8 cellular contexts compared by ENCODE assay signal in the genomic region with DNA sequence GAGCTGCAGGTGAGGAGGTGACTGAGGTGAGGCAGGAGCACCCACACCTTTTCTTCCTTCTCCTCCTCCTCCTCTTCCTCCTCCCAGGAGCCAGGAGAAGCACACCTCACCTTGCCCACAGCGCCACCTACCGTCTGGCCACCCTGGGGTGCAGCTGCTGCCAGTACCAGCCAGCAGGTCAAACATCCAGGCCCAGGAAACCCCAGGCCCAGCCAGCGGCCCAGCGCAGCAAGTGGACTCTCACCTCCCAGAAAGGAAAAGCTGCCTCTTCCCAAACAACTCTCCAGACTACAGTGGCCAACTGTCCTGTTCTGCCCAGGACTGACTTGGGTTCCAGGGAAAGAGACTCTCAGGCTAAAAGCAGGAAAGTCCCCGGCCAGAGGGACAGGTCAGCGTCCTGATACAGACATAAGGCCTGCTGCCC. TPM values are rescaled to one million over a fixed set of nuclear protein-coding genes. Genes with fewer than 3 reads are reported as not detected.
DNase-seq lines count a peak whose midpoint lies in the region; ATAC-seq and TF ChIP-seq lines count a peak whose summit lies in the region.

No MANE protein-coding gene starts in this region.

- H3K36me3 ChIP-seq in CD8-positive, alpha-beta memory T cell (ENCODE audit: insufficient read depth, low read length), result no peaks in the 10 kb centered on the region
- H3K36me3 ChIP-seq in SK-N-SH (replicated peaks in 1 of 2; ENCODE audit: control insufficient read depth in 1 of 2, insufficient read depth in 2 of 2, low read length in 1 of 2) (no peaks in the 10 kb centered on the region), adrenal gland (replicated peaks in 1 of 2) (no peaks in the 10 kb centered on the region)

- peak; percentile 71 for TF ChIP-seq RAD21 in SK-N-SH (IDR thresholded peaks at IDR 0.05; ENCODE audit: low read length)

- DNase-seq in CD8-positive, alpha-beta memory T cell, result peak; percentile 15 to 64 (median 43)
- DNase-seq in HPDE6-E6E7 (ENCODE audit: extremely low spot score), result peak; percentile 67
- DNase-seq in SK-N-SH, result peak; percentile 85
- DNase-seq in adrenal gland, result peak; percentile 54 to 85 (median 76)
- DNase-seq in iPS DF 4.7 (ENCODE audit: extremely low read depth, low spot score), result peak; percentile 30
- peak; percentile 58 for DNase-seq in stimulated activated CD4-positive, alpha-beta T cell treated with anti-CD3 and anti-CD28 coated beads, Interleukin-1b, Interleukin-23, amount 100 ng/mL, for 48 hours
- no peak for DNase-seq in foreskin melanocyte

- H3K4me2 ChIP-seq in SK-N-SH, result no peak overlapping the region

- no peak overlapping the region for H2AFZ ChIP-seq in SK-N-SH (ENCODE audit: low read depth)

- no peak for TF ChIP-seq EP300 in SK-N-SH (IDR thresholded peaks at IDR 0.05; ENCODE audit: borderline replicate concordance in 1 of 2, low read depth in 1 of 2, low read length in 1 of 2)

- H3K4me3 Mint-ChIP-seq in CD8-positive, alpha-beta memory T cell, result no peak overlapping the region

- no peak overlapping the region for H3K9ac ChIP-seq in SK-N-SH

- no peak overlapping the region for H3K4me3 ChIP-seq in CD8-positive, alpha-beta memory T cell (ENCODE audit: low read length)
- H3K4me3 ChIP-seq in SK-N-SH (ENCODE audit: low read depth in 2 of 2, low read length in 1 of 2) (no peak overlapping the region), adrenal gland (no peak overlapping the region)

- CTCF ChIA-PET in CD8-positive, alpha-beta memory T cell (lab: Charles Lee), result interaction anchor here (1.7 kb wide), 1 partner anchor 71 kb away, joined by 5 read pairs; no protein-coding TSS in a partner anchor
- CTCF ChIA-PET in SK-N-SH (lab: Yijun Ruan, JAX), result interaction anchor here (0.7 to 8.1 kb wide), 37 partner anchors 9 to 492 kb away, joined by 3 to 185 read pairs (median 9); a partner anchor contains a TSS

- H3K27ac ChIP-seq in CD8-positive, alpha-beta memory T cell (ENCODE audit: low read depth, low read length), result no peak overlapping the region
- H3K27ac ChIP-seq in SK-N-SH (ENCODE audit: low read depth in 2 of 2, low read length in 1 of 2) (no peak overlapping the region), adrenal gland (no peak overlapping the region)

- no peaks in the 10 kb centered on the region for H3K9me3 Mint-ChIP-seq in CD8-positive, alpha-beta memory T cell

- whole genome bisulfite sequencing in SK-N-SH (ENCODE audit: low lambda C conversion rate), result 45% methylated on average over 4 of the region's 6 CpGs
- 68 to 73% (median 69%) methylated on average over 2 to 6 of the region's 6 CpGs for whole genome bisulfite sequencing in adrenal gland, 4 donors

- no peaks in the 10 kb centered on the region for H3K4me1 ChIP-seq in CD8-positive, alpha-beta memory T cell (ENCODE audit: insufficient read depth, low read length)
- H3K4me1 ChIP-seq in SK-N-SH (ENCODE audit: control insufficient read depth in 1 of 2, insufficient read depth in 2 of 2, low read depth in 1 of 2, low read length in 1 of 2) (peaks cover 0 to 52% of the 10 kb centered on the region in 2 experiments; a peak in 1 of 4 replicates), adrenal gland (replicated peaks in 1 of 2) (peaks cover 11 to 34% of the 10 kb centered on the region in 2 donors)

- no peak for ATAC-seq in GM19395 (IDR thresholded peaks at IDR 0.05; ENCODE audit: unreplicated experiment)

- 0 out of 2 replicates have a peak, but pooled peaks cover 4% of the 10 kb centered on the region for H4K20me1 ChIP-seq in SK-N-SH (ENCODE audit: insufficient read depth)

- H3K27ac Mint-ChIP-seq in CD8-positive, alpha-beta memory T cell, result no peak overlapping the region

- H3K9me2 ChIP-seq in SK-N-SH, result no peaks in the 10 kb centered on the region

- TF ChIP-seq POLR2A in adrenal gland (IDR thresholded peaks at IDR 0.05), result no peak

- H3K4me1 Mint-ChIP-seq in CD8-positive, alpha-beta memory T cell, result peaks cover 0 to 2% (median 0%) of the 10 kb centered on the region in 3 donors

- no peaks in the 10 kb centered on the region for H3K9me3 ChIP-seq in CD8-positive, alpha-beta memory T cell (ENCODE audit: low read length)
- H3K9me3 ChIP-seq in SK-N-SH (no peaks in the 10 kb centered on the region), adrenal gland (replicated peaks in 1 of 3) (no peaks in the 10 kb centered on the region)

- H3K27me3 ChIP-seq in CD8-positive, alpha-beta memory T cell (ENCODE audit: insufficient read depth, low read length, poor library complexity, severe bottlenecking), result no peaks in the 10 kb centered on the region
- H3K27me3 ChIP-seq in SK-N-SH (ENCODE audit: insufficient read depth) (no peaks in the 10 kb centered on the region), adrenal gland (no peaks in the 10 kb centered on the region)

- no peaks in the 10 kb centered on the region for H3F3A ChIP-seq in SK-N-SH (replicated peaks; ENCODE audit: insufficient read depth)

- peaks cover 0 to 6% (median 2%) of the 10 kb centered on the region in 3 donors for H3K36me3 Mint-ChIP-seq in CD8-positive, alpha-beta memory T cell

- peak; percentile 71 for TF ChIP-seq CTCF in SK-N-SH (IDR thresholded peaks at IDR 0.05)
- TF ChIP-seq CTCF in adrenal gland (IDR thresholded peaks at IDR 0.05), result peak; percentile 42 to 73 (median 59)

- no peaks in the 10 kb centered on the region for H3K27me3 Mint-ChIP-seq in CD8-positive, alpha-beta memory T cell

- POLR2A ChIA-PET in CD8-positive, alpha-beta memory T cell (lab: Charles Lee), result no interaction called here
- POLR2A ChIA-PET in SK-N-SH (lab: Yijun Ruan, JAX), result interaction anchor here (2.1 kb wide), 1 partner anchor 72 kb away, joined by 14 read pairs; a partner anchor contains a TSS

- H3K79me2 ChIP-seq in SK-N-SH (ENCODE audit: insufficient read depth), result no peaks in the 10 kb centered on the region

- intact Hi-C loops in adrenal gland (cut with DNase I), result loop anchor here in 1 of 2 donors (10.0 kb wide), 1 partner anchor 214 kb away; no protein-coding TSS in a partner anchor

TF ChIP-seq in SK-N-SH, 30 proteins besides CTCF, POLR2A, EP300 and RAD21:
- TF ChIP-seq FOSL2 (IDR thresholded peaks at IDR 0.05; ENCODE audit: borderline replicate concordance, low read depth) (no peak), MXI1 (IDR thresholded peaks at IDR 0.05; ENCODE audit: low read depth, low read length) (no peak), RXRA (IDR thresholded peaks at IDR 0.05; ENCODE audit: borderline replicate concordance, low read depth) (no peak), EZH2phosphoT487 (IDR thresholded peaks at IDR 0.05; ENCODE audit: borderline replicate concordance, low read depth) (no peak), POLR2AphosphoS5 (IDR thresholded peaks at IDR 0.05; ENCODE audit: low read depth, low read length) (no peak), SMC3 (IDR thresholded peaks at IDR 0.05; ENCODE audit: low read depth, low read length) (peak; percentile 75), TAF1 (IDR thresholded peaks at IDR 0.05; ENCODE audit: borderline replicate concordance, low read depth, low read length) (no peak), GATA2 (CRISPR knock-in tag; IDR thresholded peaks at IDR 0.05) (no peak)
- TF ChIP-seq, protein P1, sequence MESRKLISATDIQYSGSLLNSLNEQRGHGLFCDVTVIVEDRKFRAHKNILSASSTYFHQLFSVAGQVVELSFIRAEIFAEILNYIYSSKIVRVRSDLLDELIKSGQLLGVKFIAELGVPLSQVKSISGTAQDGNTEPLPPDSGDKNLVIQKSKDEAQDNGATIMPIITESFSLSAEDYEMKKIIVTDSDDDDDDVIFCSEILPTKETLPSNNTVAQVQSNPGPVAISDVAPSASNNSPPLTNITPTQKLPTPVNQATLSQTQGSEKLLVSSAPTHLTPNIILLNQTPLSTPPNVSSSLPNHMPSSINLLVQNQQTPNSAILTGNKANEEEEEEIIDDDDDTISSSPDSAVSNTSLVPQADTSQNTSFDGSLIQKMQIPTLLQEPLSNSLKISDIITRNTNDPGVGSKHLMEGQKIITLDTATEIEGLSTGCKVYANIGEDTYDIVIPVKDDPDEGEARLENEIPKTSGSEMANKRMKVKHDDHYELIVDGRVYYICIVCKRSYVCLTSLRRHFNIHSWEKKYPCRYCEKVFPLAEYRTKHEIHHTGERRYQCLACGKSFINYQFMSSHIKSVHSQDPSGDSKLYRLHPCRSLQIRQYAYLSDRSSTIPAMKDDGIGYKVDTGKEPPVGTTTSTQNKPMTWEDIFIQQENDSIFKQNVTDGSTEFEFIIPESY (IDR thresholded peaks at IDR 0.05; ENCODE audit: borderline replicate concordance, low read depth), result no peak
TF ChIP-seq in SK-N-SH: peak in this region for 1.

RNA-seq across cellular contexts. Expression of a gene that starts 22.7 kb away (rescaled TPM):
- total RNA-seq in CD8-positive, alpha-beta memory T cell, result 10 to 100 TPM; 31.9 to 42.1 TPM
- 34.6 TPM for polyA plus RNA-seq in CD8-positive, alpha-beta memory T cell
- polyA plus RNA-seq in SK-N-SH (2012; rRNA removed) (49.8 and 52.8 TPM in 2 replicates), adrenal gland (100 to 1,000 TPM in 1 of 3 donors, 10 to 100 TPM in 2; 19.7 to 141 (median 89.3) TPM)
- polyA plus RNA-seq in SK-N-SH (2012; cell fraction: cytosol; rRNA removed), result 26.8 and 41.1 TPM in 2 replicates
- 19.4 and 22.2 TPM in 2 replicates for polyA plus RNA-seq in SK-N-SH (2012; cell fraction: nucleus; rRNA removed)
- total RNA-seq in adrenal gland, result 100 to 1,000 TPM in 1 of 8 donors, 10 to 100 TPM in 7; 41.6 to 111 (median 65.3) TPM
